10 cellular contexts compared by ENCODE assay signal in the genomic region with DNA sequence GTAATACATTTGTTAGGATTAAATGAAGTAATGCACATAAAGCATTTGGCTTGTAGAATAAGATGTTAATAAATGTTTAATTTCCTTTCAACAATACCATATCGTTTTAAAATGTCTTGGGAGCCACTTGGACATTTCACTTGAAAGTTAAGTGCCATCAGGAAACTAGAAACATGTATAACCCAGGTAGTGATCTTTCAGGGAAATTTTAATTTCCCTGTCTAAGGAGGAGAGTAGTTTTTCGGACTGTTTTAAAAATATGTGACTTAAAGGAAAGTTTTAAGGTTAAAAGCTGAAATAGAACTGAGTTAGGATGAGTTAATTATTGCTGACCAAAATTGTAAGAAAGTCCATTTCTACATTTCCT. TPM values are rescaled to one million over a fixed set of nuclear protein-coding genes. Genes with fewer than 3 reads are reported as not detected.
DNase-seq lines count a peak whose midpoint lies in the region; TF ChIP-seq lines count a peak whose summit lies in the region.
"Had no signal": no experiment of that assay in that cellular context is flagged by ENCODE, and none has a peak within 500 bp of the region (broad histone marks: within the 10 kb centered on the region; RNA-seq: fewer than 3 reads in every experiment).

No MANE protein-coding gene starts in this region.

- H3K27me3 ChIP-seq in SJSA1 (replicated peaks) (no peaks in the 10 kb centered on the region), rectal smooth muscle tissue (ENCODE audit: control insufficient read depth, insufficient read depth, low read length) (no peaks in the 10 kb centered on the region), A673 (replicated peaks; ENCODE audit: insufficient read depth, low read depth, low read length, poor library complexity) (no peaks in the 10 kb centered on the region)

- DNase-seq in GM12864 (ENCODE audit: low read depth) (no peak), SJSA1 (ENCODE audit: low read depth in 1 of 2, low spot score in 2 of 2) (no peak), epithelial cell of proximal tubule (ENCODE audit: low read depth) (no peak), foreskin melanocyte (no peak), DMS53 (lab: John Stamatoyannopoulos, UW) (no peak), KBM-7 (no peak), A673 (ENCODE audit: low spot score) (no peak)
- DNase-seq: HFFc6; NK-92 treated with Interleukin-12 subunit alpha and Interleukin-12 subunit beta, amount 100 ng/mL, for 24 hours had no signal

- H3K27ac ChIP-seq in SJSA1 = 0 out of 2 replicates have a peak overlapping the region, but pooled peaks have one; percentile 1
- no peak overlapping the region for H3K27ac ChIP-seq in rectal smooth muscle tissue (ENCODE audit: low read depth, low read length)
- H3K27ac ChIP-seq in A673 (ENCODE audit: low read depth, low read length, poor library complexity, severe bottlenecking) = no peak overlapping the region

- peaks cover 17% of the 10 kb centered on the region for H3K4me1 ChIP-seq in SJSA1 (replicated peaks)
- no peaks in the 10 kb centered on the region for H3K4me1 ChIP-seq in rectal smooth muscle tissue (ENCODE audit: control insufficient read depth, insufficient read depth, low read length)
- peaks cover 22% of the 10 kb centered on the region for H3K4me1 ChIP-seq in A673 (ENCODE audit: insufficient read depth, low read length, poor library complexity, severe bottlenecking)

- no TSS peak for BruUV-seq in A673 (replicated peaks; lab: Mats Ljungman, UMichigan)

- no peaks in the 10 kb centered on the region for H3K9me3 ChIP-seq in SJSA1 (replicated peaks)
- no peaks in the 10 kb centered on the region for H3K9me3 ChIP-seq in A673 (ENCODE audit: low read depth, low read length, poor library complexity, severe bottlenecking)

- H3K4me3 ChIP-seq in GM12864 (ENCODE audit: low read depth, low read length) (peak overlapping the region; percentile 22; the same call in 1 of the 2 replicates), SJSA1 (no peak overlapping the region), epithelial cell of proximal tubule (ENCODE audit: low read depth, low read length) (peak overlapping the region; percentile 12), rectal smooth muscle tissue (ENCODE audit: low read length) (peak overlapping the region; percentile 19), A673 (ENCODE audit: low read depth, low read length, poor library complexity, severe bottlenecking) (no peak overlapping the region)

- H3K36me3 ChIP-seq in SJSA1 (no peaks in the 10 kb centered on the region; the same call in 1 of the 2 replicates), rectal smooth muscle tissue (ENCODE audit: control insufficient read depth, insufficient read depth, low read length) (no peaks in the 10 kb centered on the region), A673 (ENCODE audit: insufficient read depth, low read length, poor library complexity, severe bottlenecking) (no peaks in the 10 kb centered on the region)

- POLR2A ChIA-PET in A673 (lab: Charles Lee; ENCODE audit: low non-redundant PET) = no interaction called here

- in situ Hi-C loops in KBM-7 (cut with MboI; ENCODE audit: low pct_unique_long_range_greater_than_20kb, low sequenced_read_pairs) = no loop called here

- intact Hi-C loops in A673 (cut with micrococcal nuclease; ENCODE audit: unreplicated experiment) = no loop called here

- CTCF ChIA-PET in A673 (lab: Charles Lee) = no interaction called here

- no peak overlapping the region for H3K9ac ChIP-seq in rectal smooth muscle tissue (ENCODE audit: low read length)

- no peak for TF ChIP-seq CTCF in GM12864 (IDR thresholded peaks at IDR 0.05; ENCODE audit: low read depth, low read length, missing control alignments)
- no peak for TF ChIP-seq CTCF in epithelial cell of proximal tubule (conservative IDR thresholded peaks at IDR 0.05; ENCODE audit: low read depth, low read length)
- TF ChIP-seq CTCF in A673 (conservative IDR thresholded peaks at IDR 0.05; ENCODE audit: low read depth, low read length) = no peak

RNA-seq across cellular contexts. Expression of gene CDC42SE2, which starts 18.0 kb away (rescaled TPM):
- 51.3 and 66.2 TPM in 2 replicates for total RNA-seq in SJSA1 (2014; rRNA removed; shearing (Covaris generic))
- total RNA-seq in epithelial cell of proximal tubule (32.9 and 40.1 TPM in 2 replicates), A673 (2021) (25.5 and 26.6 TPM in 2 replicates)

Comparison
In these comparisons a context has a peak if more than half of its experiments do, and no peak if none do; other contexts are left out.
1. H3K4me3 ChIP-seq: peak in GM12864 (single experiment), epithelial cell of proximal tubule (single experiment) and rectal smooth muscle tissue (single experiment); none in SJSA1 (single experiment) and A673 (single experiment).